ENCODE assay signal across 8 cellular contexts in the genomic region with DNA sequence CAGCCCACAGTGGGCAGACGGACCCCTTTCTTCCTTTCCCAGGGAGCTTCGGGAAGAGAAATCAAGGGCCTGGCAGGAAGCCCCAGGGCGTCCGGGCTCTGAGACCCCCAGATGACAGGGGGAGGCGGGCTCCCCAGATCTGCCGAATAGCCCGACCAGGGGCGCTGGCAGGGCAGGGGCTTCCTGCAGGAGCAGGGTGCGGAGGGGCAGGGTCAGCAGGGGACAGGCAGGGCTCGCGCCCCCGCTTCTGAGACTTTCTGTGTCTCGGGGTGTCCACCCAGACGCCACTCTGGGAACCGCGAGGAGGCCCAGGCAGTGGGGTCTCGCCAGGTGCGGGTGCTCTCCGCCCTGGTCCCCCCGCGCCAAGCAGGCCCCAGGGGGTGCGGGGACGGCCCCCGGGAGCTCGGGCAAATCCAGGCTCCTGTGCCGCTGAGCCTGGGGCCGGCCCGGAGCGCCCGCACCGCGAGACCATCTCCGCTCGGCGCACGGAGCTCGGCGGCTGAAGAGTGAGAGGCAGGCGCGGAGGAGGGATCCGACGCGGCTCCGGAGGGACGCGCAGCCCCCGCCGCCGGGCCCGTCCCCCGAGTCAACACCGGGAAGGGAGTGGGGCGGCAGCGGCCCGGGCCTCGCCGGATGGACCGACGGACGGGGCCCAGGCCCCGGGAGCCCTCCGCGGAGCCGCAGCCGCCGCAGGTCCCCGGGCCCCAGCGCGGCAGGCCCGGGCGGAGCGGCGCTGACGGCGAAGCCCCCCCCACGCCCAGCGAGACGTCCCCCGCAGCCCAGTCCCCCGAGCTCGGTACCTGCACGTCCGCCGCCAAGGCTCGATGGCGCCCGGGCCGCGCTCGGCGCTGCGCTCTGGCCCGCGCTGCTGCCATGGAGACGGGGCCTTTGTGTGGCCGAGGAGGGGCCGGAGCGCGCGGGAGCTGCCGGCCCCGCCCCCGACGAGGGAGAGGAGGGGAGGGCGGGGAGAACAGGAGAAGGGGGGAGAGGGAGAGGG. TPM values are rescaled to one million over a fixed set of nuclear protein-coding genes. Genes with fewer than 3 reads are reported as not detected.
A peak's percentile ranks its signal among the peaks of the same experiment; 100 is the strongest.
DNase-seq lines count a peak whose midpoint lies in the region; ATAC-seq and TF ChIP-seq lines count a peak whose summit lies in the region.

A gene with protein sequence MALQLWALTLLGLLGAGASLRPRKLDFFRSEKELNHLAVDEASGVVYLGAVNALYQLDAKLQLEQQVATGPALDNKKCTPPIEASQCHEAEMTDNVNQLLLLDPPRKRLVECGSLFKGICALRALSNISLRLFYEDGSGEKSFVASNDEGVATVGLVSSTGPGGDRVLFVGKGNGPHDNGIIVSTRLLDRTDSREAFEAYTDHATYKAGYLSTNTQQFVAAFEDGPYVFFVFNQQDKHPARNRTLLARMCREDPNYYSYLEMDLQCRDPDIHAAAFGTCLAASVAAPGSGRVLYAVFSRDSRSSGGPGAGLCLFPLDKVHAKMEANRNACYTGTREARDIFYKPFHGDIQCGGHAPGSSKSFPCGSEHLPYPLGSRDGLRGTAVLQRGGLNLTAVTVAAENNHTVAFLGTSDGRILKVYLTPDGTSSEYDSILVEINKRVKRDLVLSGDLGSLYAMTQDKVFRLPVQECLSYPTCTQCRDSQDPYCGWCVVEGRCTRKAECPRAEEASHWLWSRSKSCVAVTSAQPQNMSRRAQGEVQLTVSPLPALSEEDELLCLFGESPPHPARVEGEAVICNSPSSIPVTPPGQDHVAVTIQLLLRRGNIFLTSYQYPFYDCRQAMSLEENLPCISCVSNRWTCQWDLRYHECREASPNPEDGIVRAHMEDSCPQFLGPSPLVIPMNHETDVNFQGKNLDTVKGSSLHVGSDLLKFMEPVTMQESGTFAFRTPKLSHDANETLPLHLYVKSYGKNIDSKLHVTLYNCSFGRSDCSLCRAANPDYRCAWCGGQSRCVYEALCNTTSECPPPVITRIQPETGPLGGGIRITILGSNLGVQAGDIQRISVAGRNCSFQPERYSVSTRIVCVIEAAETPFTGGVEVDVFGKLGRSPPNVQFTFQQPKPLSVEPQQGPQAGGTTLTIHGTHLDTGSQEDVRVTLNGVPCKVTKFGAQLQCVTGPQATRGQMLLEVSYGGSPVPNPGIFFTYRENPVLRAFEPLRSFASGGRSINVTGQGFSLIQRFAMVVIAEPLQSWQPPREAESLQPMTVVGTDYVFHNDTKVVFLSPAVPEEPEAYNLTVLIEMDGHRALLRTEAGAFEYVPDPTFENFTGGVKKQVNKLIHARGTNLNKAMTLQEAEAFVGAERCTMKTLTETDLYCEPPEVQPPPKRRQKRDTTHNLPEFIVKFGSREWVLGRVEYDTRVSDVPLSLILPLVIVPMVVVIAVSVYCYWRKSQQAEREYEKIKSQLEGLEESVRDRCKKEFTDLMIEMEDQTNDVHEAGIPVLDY (N-terminal part only) (minus strand): TSS at position 894 of the 997 bp plus-strand sequence. CDS start 17,062 bp downstream, outside the sequence.

- no peak within 1 kb of the TSS for H3K27ac Mint-ChIP-seq in activated naive CD4-positive, alpha-beta T cell treated with anti-CD3 and anti-CD28 coated beads for 36 hours
- H3K27ac Mint-ChIP-seq in nephron, result peak within 1 kb of the TSS; percentile 95 to 99 (median 97)

- peak within 1 kb of the TSS; percentile 86 to 94 for H3K4me3 ChIP-seq in gastroesophageal sphincter

- no peaks in the 10 kb centered on the region for H3K9me3 Mint-ChIP-seq in activated naive CD4-positive, alpha-beta T cell treated with anti-CD3 and anti-CD28 coated beads for 36 hours
- H3K9me3 Mint-ChIP-seq in nephron, result no peaks in the 10 kb centered on the region

- CTCF ChIA-PET in activated naive CD4-positive, alpha-beta T cell treated with anti-CD3 and anti-CD28 coated beads for 36 hours (lab: Charles Lee), result interaction anchor here (0.7 to 1.0 kb wide), 2 partner anchors 21 to 30 kb away, joined by 3 to 4 read pairs; no protein-coding TSS in a partner anchor

- no peaks in the 10 kb centered on the region for H3K9me3 ChIP-seq in gastroesophageal sphincter

- H3K4me1 Mint-ChIP-seq in activated naive CD4-positive, alpha-beta T cell treated with anti-CD3 and anti-CD28 coated beads for 36 hours (ENCODE audit: low read depth), result peaks cover 6% of the 10 kb centered on the region
- H3K4me1 Mint-ChIP-seq in nephron, result peaks cover 35% of the 10 kb centered on the region

- TF ChIP-seq CTCF in gastroesophageal sphincter (IDR thresholded peaks at IDR 0.05), result peak in 2 of 4 experiments; percentile 9 to 15
- TF ChIP-seq CTCF in nephron (IDR thresholded peaks at IDR 0.05; ENCODE audit: unreplicated experiment in 3 of 3), result no peak

- ATAC-seq in HG03354 (IDR thresholded peaks at IDR 0.05; ENCODE audit: poor library complexity, severe bottlenecking, unreplicated experiment) (peak; percentile 44), gastroesophageal sphincter (peak; percentile 77), HG03457 (IDR thresholded peaks at IDR 0.05; ENCODE audit: unreplicated experiment) (no peak), HG03095 (IDR thresholded peaks at IDR 0.05; ENCODE audit: unreplicated experiment) (no peak)

- in situ Hi-C loops in G401 (cut with HindIII; ENCODE audit: low sequenced_read_pairs), result no loop called here

- intact Hi-C loops in activated naive CD4-positive, alpha-beta T cell treated with anti-CD3 and anti-CD28 coated beads for 36 hours (cut with micrococcal nuclease), result no loop called here

- H3K4me3 Mint-ChIP-seq in activated naive CD4-positive, alpha-beta T cell treated with anti-CD3 and anti-CD28 coated beads for 36 hours, result no peak within 1 kb of the TSS
- peak within 1 kb of the TSS; percentile 88 to 93 (median 92) for H3K4me3 Mint-ChIP-seq in nephron

- peaks cover 0 to 8% of the 10 kb centered on the region in 2 donors for H3K36me3 ChIP-seq in gastroesophageal sphincter

- peak; percentile 34 to 49 for TF ChIP-seq POLR2A in gastroesophageal sphincter (IDR thresholded peaks at IDR 0.05)

- TF ChIP-seq EP300 in gastroesophageal sphincter (IDR thresholded peaks at IDR 0.05), result no peak

- H3K27me3 Mint-ChIP-seq in activated naive CD4-positive, alpha-beta T cell treated with anti-CD3 and anti-CD28 coated beads for 36 hours (ENCODE audit: low read depth), result peaks cover 16% of the 10 kb centered on the region
- H3K27me3 Mint-ChIP-seq in nephron (ENCODE audit: low read depth), result no peaks in the 10 kb centered on the region

- peaks cover 4 to 72% (median 54%) of the 10 kb centered on the region in 3 donors for H3K4me1 ChIP-seq in gastroesophageal sphincter

- peak within 1 kb of the TSS; percentile 70 to 94 (median 92) for H3K27ac ChIP-seq in gastroesophageal sphincter

- no CpG with 5 or more reads among the region's 105 CpGs for WGBS in gastroesophageal sphincter (ENCODE audit: low coverage in 1 of 2), 2 donors

- DNase-seq in G401 (ENCODE audit: low spot score) (peak; percentile 87), NCI-H82 treated with DMSO at 0.1 percent for 48 hours (lab: John Stamatoyannopoulos, UW; ENCODE audit: unreplicated experiment) (peak; percentile 36)
- DNase-seq in activated naive CD4-positive, alpha-beta T cell treated with anti-CD3 and anti-CD28 coated beads for 36 hours, result peak; percentile 29

- H3K27me3 ChIP-seq in gastroesophageal sphincter, result no peaks in the 10 kb centered on the region

- H3K36me3 Mint-ChIP-seq in activated naive CD4-positive, alpha-beta T cell treated with anti-CD3 and anti-CD28 coated beads for 36 hours (ENCODE audit: low read depth), result no peaks in the 10 kb centered on the region
- H3K36me3 Mint-ChIP-seq in nephron (ENCODE audit: low read depth), result no peaks in the 10 kb centered on the region

RNA-seq across cellular contexts. Expression of the gene that starts here (rescaled TPM):
- total RNA-seq in G401 (2014; rRNA removed; shearing (Covaris generic)), result 93.4 and 100 TPM in 2 replicates
- total RNA-seq in activated naive CD4-positive, alpha-beta T cell treated with anti-CD3 and anti-CD28 coated beads for 36 hours, result 10 to 100 TPM in 1 of 2 experiments, 1 to 10 TPM in 1; 9.8 to 10.4 TPM
- total RNA-seq in gastroesophageal sphincter, result 100 to 1,000 TPM in 2 of 4 donors, 10 to 100 TPM in 2; 93.2 to 207 (median 102) TPM

Comparison
In these comparisons a context has a peak if more than half of its experiments do, and no peak if none do; other contexts are left out.
1. DNase-seq: peak in every context shown above with its lines; median percentile 87 in G401; 36 in NCI-H82 treated with DMSO at 0.1 percent for 48 hours; 29 in activated naive CD4-positive, alpha-beta T cell treated with anti-CD3 and anti-CD28 coated beads for 36 hours.
2. ATAC-seq: peak in HG03354 (single experiment) and gastroesophageal sphincter (single experiment); none in HG03457 (single experiment) and HG03095 (single experiment).